ENCODE assay signal across 29 cellular contexts in genomic region chr10:130804778-130805634, GRCh38.
DNase-seq lines count a peak whose midpoint lies in the region; ATAC-seq and TF ChIP-seq lines count a peak whose summit lies in the region.
"Had no signal": no experiment of that assay in that cellular context is flagged by ENCODE, and none has a peak within 500 bp of the region (broad histone marks: within the 10 kb centered on the region; RNA-seq: fewer than 3 reads in every experiment).

No MANE protein-coding gene starts in this region.

- no peaks in the 10 kb centered on the region for H3K27me3 Mint-ChIP-seq in natural killer cell treated with Interleukin-12 subunit alpha and Interleukin-12 subunit beta and Interleukin-15 and Interleukin-18, amount 100 ng/mL, for 72 hours
- H3K27me3 Mint-ChIP-seq in natural killer cell (ENCODE audit: low read depth in 2 of 2), result no peaks in the 10 kb centered on the region
- H3K27me3 Mint-ChIP-seq: IgD-negative memory B cell had no signal

- no peak overlapping the region for H3K4me2 ChIP-seq in SK-N-SH
- H3K4me2 ChIP-seq: GM23338, KMS-11, PC-9 had no signal

- TF ChIP-seq RAD21 in SK-N-SH (IDR thresholded peaks at IDR 0.05; ENCODE audit: low read length), result no peak

- no peaks in the 10 kb centered on the region for H3K36me3 Mint-ChIP-seq in natural killer cell treated with Interleukin-12 subunit alpha and Interleukin-12 subunit beta and Interleukin-15 and Interleukin-18, amount 100 ng/mL, for 72 hours
- H3K36me3 Mint-ChIP-seq in natural killer cell, result no peaks in the 10 kb centered on the region
- H3K36me3 Mint-ChIP-seq: CD14-positive monocyte, IgD-negative memory B cell had no signal

- TF ChIP-seq POLR2A in vagina (IDR thresholded peaks at IDR 0.05), result no peak

- H3K27ac ChIP-seq in SK-N-SH (ENCODE audit: low read depth in 2 of 2, low read length in 1 of 2) (no peak overlapping the region), vagina (no peak overlapping the region)
- H3K27ac ChIP-seq: 22Rv1, KMS-11, PC-9, SJSA1 had no signal

- 49% methylated on average over 8 of the region's 8 CpGs for WGBS in SK-N-SH (ENCODE audit: low lambda C conversion rate)

- CTCF ChIA-PET in SK-N-SH (lab: Yijun Ruan, JAX) (no interaction called here), GM10248 (lab: Yijun Ruan, JAX) (no interaction called here)

- no peaks in the 10 kb centered on the region for H3K79me2 ChIP-seq in SK-N-SH (ENCODE audit: insufficient read depth)

- H3K9me2 ChIP-seq in SK-N-SH, result no peaks in the 10 kb centered on the region

- no peaks in the 10 kb centered on the region for H3F3A ChIP-seq in SK-N-SH (replicated peaks; ENCODE audit: insufficient read depth)

- no peaks in the 10 kb centered on the region for H3K4me1 Mint-ChIP-seq in natural killer cell treated with Interleukin-12 subunit alpha and Interleukin-12 subunit beta and Interleukin-15 and Interleukin-18, amount 100 ng/mL, for 72 hours (ENCODE audit: low read depth in 2 of 2)
- H3K4me1 Mint-ChIP-seq in natural killer cell, result no peaks in the 10 kb centered on the region
- H3K4me1 Mint-ChIP-seq: CD14-positive monocyte, GM23338, IgD-negative memory B cell had no signal

- H3K9me3 ChIP-seq in SK-N-SH (no peaks in the 10 kb centered on the region), vagina (no peaks in the 10 kb centered on the region)
- H3K9me3 ChIP-seq: BE2C had no signal

- no peak overlapping the region for H3K27ac Mint-ChIP-seq in natural killer cell treated with Interleukin-12 subunit alpha and Interleukin-12 subunit beta and Interleukin-15 and Interleukin-18, amount 100 ng/mL, for 72 hours
- H3K27ac Mint-ChIP-seq in natural killer cell, result no peak overlapping the region
- H3K27ac Mint-ChIP-seq: CD14-positive monocyte, GM23338, IgD-negative memory B cell had no signal

- TF ChIP-seq CTCF in SK-N-SH (IDR thresholded peaks at IDR 0.05) (no peak), natural killer cell (IDR thresholded peaks at IDR 0.05) (no peak), vagina (IDR thresholded peaks at IDR 0.05) (no peak), GM10248 (IDR thresholded peaks at IDR 0.05; ENCODE audit: control extremely low read depth, extremely low read depth, low read depth, missing control alignments) (no peak)

- H3K36me3 ChIP-seq in SK-N-SH (replicated peaks in 1 of 2; ENCODE audit: control insufficient read depth in 1 of 2, insufficient read depth in 2 of 2, low read length in 1 of 2), result no peaks in the 10 kb centered on the region
- no peaks in the 10 kb centered on the region for H3K36me3 ChIP-seq in vagina
- H3K36me3 ChIP-seq: BE2C, SJSA1 had no signal

- POLR2A ChIA-PET in SK-N-SH (lab: Yijun Ruan, JAX) (no interaction called here), GM10248 (lab: Yijun Ruan, JAX) (no interaction called here)

- ATAC-seq in SK-N-SH treated with all-trans-retinoic acid at 6 μM for 48 hours (no peak), natural killer cell (no peak), left lobe of liver (no peak)
- no peak for ATAC-seq in natural killer cell treated with Interleukin-12 subunit alpha and Interleukin-12 subunit beta and Interleukin-15 and Interleukin-18, amount 100 ng/mL, for 72 hours
- ATAC-seq: GM23338, Right ventricle myocardium inferior had no signal

- H3K9me3 Mint-ChIP-seq in natural killer cell treated with Interleukin-12 subunit alpha and Interleukin-12 subunit beta and Interleukin-15 and Interleukin-18, amount 100 ng/mL, for 72 hours, result no peaks in the 10 kb centered on the region
- H3K9me3 Mint-ChIP-seq in natural killer cell, result no peaks in the 10 kb centered on the region

- H3K27me3 ChIP-seq in SK-N-SH (ENCODE audit: insufficient read depth) (no peaks in the 10 kb centered on the region), vagina (no peaks in the 10 kb centered on the region)
- H3K27me3 ChIP-seq: BE2C, SJSA1 had no signal

- H3K9ac ChIP-seq in SK-N-SH, result no peak overlapping the region
- H3K9ac ChIP-seq: KMS-11 had no signal

- no peak overlapping the region for H2AFZ ChIP-seq in SK-N-SH (ENCODE audit: low read depth)
- H2AFZ ChIP-seq: GM23338, PC-9 had no signal

- TF ChIP-seq EP300 in SK-N-SH (IDR thresholded peaks at IDR 0.05; ENCODE audit: borderline replicate concordance in 1 of 2, low read depth in 1 of 2, low read length in 1 of 2), result no peak

- H3K4me3 ChIP-seq in SK-N-SH (ENCODE audit: low read depth in 2 of 2, low read length in 1 of 2) (no peak overlapping the region), vagina (no peak overlapping the region)
- H3K4me3 ChIP-seq: GM23338, PC-9, SJSA1 had no signal

- no peaks in the 10 kb centered on the region for H4K20me1 ChIP-seq in SK-N-SH (ENCODE audit: insufficient read depth)

- DNase-seq in SK-N-SH, result peak; percentile 7
- peak; percentile 29 for DNase-seq in natural killer cell treated with Interleukin-12 subunit alpha and Interleukin-12 subunit beta and Interleukin-15 and Interleukin-18, amount 100 ng/mL, for 72 hours (ENCODE audit: low spot score)
- no peak for DNase-seq in natural killer cell
- DNase-seq in left lobe of liver (ENCODE audit: low spot score), result peak; percentile 30
- DNase-seq in vagina (ENCODE audit: extremely low spot score in 2 of 2), result peak; percentile 64 to 79
- no peak for DNase-seq in iPS-NIHi7 (ENCODE audit: extremely low spot score)
- no peak for DNase-seq in GM10248 (ENCODE audit: extremely low spot score)
- DNase-seq: ACHN; BE2C; Calu3; DMS153; HCEC 1CT; NCI-H1048; NCI-H1417; NCI-H1694; NCI-H2029 treated with DMSO at 0.1 percent for 48 hours; NCI-H446 treated with DMSO at 0.1 percent for 48 hours; NCI-H526; NCI-H82; NK-92 treated with Interleukin-12 subunit alpha and Interleukin-12 subunit beta, amount 100 ng/mL, for 24 hours; PC-9 had no signal

- no peak overlapping the region for H3K4me3 Mint-ChIP-seq in natural killer cell treated with Interleukin-12 subunit alpha and Interleukin-12 subunit beta and Interleukin-15 and Interleukin-18, amount 100 ng/mL, for 72 hours
- no peak overlapping the region for H3K4me3 Mint-ChIP-seq in natural killer cell
- H3K4me3 Mint-ChIP-seq: CD14-positive monocyte, GM23338, IgD-negative memory B cell had no signal

- H3K4me1 ChIP-seq in SK-N-SH (ENCODE audit: control insufficient read depth in 1 of 2, insufficient read depth in 2 of 2, low read depth in 1 of 2, low read length in 1 of 2) (no peaks in the 10 kb centered on the region), vagina (no peaks in the 10 kb centered on the region)
- H3K4me1 ChIP-seq: BE2C, SJSA1 had no signal

- intact Hi-C loops in natural killer cell (cut with micrococcal nuclease), result no loop called here
- intact Hi-C loops in vagina (cut with DNase I), result no loop called here

TF ChIP-seq in SK-N-SH, 30 proteins besides CTCF, POLR2A, EP300 and RAD21 (continues in another document):
- no peak for TF ChIP-seq RCOR1 (IDR thresholded peaks at IDR 0.05; ENCODE audit: low read length)
- no peak for TF ChIP-seq CHD2 (IDR thresholded peaks at IDR 0.05; ENCODE audit: low read length, partially characterized antibody)
- no peak for TF ChIP-seq ELF1 (IDR thresholded peaks at IDR 0.05)
- no peak for TF ChIP-seq NRF1 (IDR thresholded peaks at IDR 0.05; ENCODE audit: low read depth, low read length)
- no peak for TF ChIP-seq GABPA (IDR thresholded peaks at IDR 0.05; ENCODE audit: low read depth)
- no peak for TF ChIP-seq TCF12 (IDR thresholded peaks at IDR 0.05)
- TF ChIP-seq YY1 (IDR thresholded peaks at IDR 0.05; ENCODE audit: low read depth), result no peak
- TF ChIP-seq FOXM1 (IDR thresholded peaks at IDR 0.05; ENCODE audit: low read depth), result no peak
- TF ChIP-seq, protein P1, sequence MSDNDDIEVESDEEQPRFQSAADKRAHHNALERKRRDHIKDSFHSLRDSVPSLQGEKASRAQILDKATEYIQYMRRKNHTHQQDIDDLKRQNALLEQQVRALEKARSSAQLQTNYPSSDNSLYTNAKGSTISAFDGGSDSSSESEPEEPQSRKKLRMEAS (IDR thresholded peaks at IDR 0.05; ENCODE audit: low read depth), result no peak
- TF ChIP-seq RFX5 (IDR thresholded peaks at IDR 0.05; ENCODE audit: low read length), result no peak
- TF ChIP-seq NFIC (IDR thresholded peaks at IDR 0.05; ENCODE audit: borderline replicate concordance), result no peak
- no peak for TF ChIP-seq FOSL2 (IDR thresholded peaks at IDR 0.05; ENCODE audit: borderline replicate concordance, low read depth)
- TF ChIP-seq GATA2 (CRISPR knock-in tag; IDR thresholded peaks at IDR 0.05), result no peak

TF ChIP-seq in SK-N-SH treated with all-trans-retinoic acid at 6 μM for 48 hours, 23 proteins besides CTCF, POLR2A, EP300 and RAD21:
- TF ChIP-seq ZNF70 (CRISPR knock-in tag; IDR thresholded peaks at IDR 0.05), result no peak

Comparison
In these comparisons a context has a peak if more than half of its experiments do, and no peak if none do; other contexts are left out.
1. DNase-seq: peak in SK-N-SH (single experiment), natural killer cell treated with Interleukin-12 subunit alpha and Interleukin-12 subunit beta and Interleukin-15 and Interleukin-18, amount 100 ng/mL, for 72 hours (single experiment), left lobe of liver (single experiment) and vagina (2 of 2); none in natural killer cell (single experiment), iPS-NIHi7 (single experiment) and GM10248 (single experiment).